In genomic region chr11:57474017-57474750, GRCh38 we compare ENCODE assay signal across 2 cellular contexts.
TF ChIP-seq lines count a peak whose summit lies in the region.

No MANE protein-coding gene starts in this region.

TF ChIP-seq in SK-N-SH, 30 proteins besides CTCF, POLR2A, EP300 and RAD21 (continued from another document):
- no peak for TF ChIP-seq FOXM1 (IDR thresholded peaks at IDR 0.05; ENCODE audit: low read depth)
- no peak for TF ChIP-seq FOXJ3 (CRISPR knock-in tag; IDR thresholded peaks at IDR 0.05)
- no peak for TF ChIP-seq ELF1 (IDR thresholded peaks at IDR 0.05)
- TF ChIP-seq REST (IDR thresholded peaks at IDR 0.05; ENCODE audit: low read depth, low read length), result no peak
- TF ChIP-seq USF2 (IDR thresholded peaks at IDR 0.05; ENCODE audit: borderline replicate concordance, low read depth, low read length), result no peak
- no peak for TF ChIP-seq TCF12 (IDR thresholded peaks at IDR 0.05)
- no peak for TF ChIP-seq PBX3 (IDR thresholded peaks at IDR 0.05)
- TF ChIP-seq EZH2phosphoT487 (IDR thresholded peaks at IDR 0.05; ENCODE audit: borderline replicate concordance, low read depth), result no peak
- TF ChIP-seq GATA2 (CRISPR knock-in tag; IDR thresholded peaks at IDR 0.05), result no peak
- no peak for TF ChIP-seq USF1 (IDR thresholded peaks at IDR 0.05; ENCODE audit: borderline replicate concordance, low read depth)
- TF ChIP-seq SMC3 (IDR thresholded peaks at IDR 0.05; ENCODE audit: low read depth, low read length), result no peak
- TF ChIP-seq JUND (IDR thresholded peaks at IDR 0.05), result no peak

TF ChIP-seq in SK-N-SH treated with all-trans-retinoic acid at 6 μM for 48 hours, 23 proteins besides CTCF, POLR2A, EP300 and RAD21 (continued from another document):
- TF ChIP-seq CSRNP3 (CRISPR knock-in tag; IDR thresholded peaks at IDR 0.05) (no peak), PPARA (CRISPR knock-in tag; IDR thresholded peaks at IDR 0.05; ENCODE audit: borderline replicate concordance) (no peak), ZFP3 (CRISPR knock-in tag; IDR thresholded peaks at IDR 0.05) (no peak), CSDC2 (CRISPR knock-in tag; IDR thresholded peaks at IDR 0.05) (no peak), SNAI2 (CRISPR knock-in tag; IDR thresholded peaks at IDR 0.05) (no peak), CREB5 (CRISPR knock-in tag; IDR thresholded peaks at IDR 0.05; ENCODE audit: low read depth) (no peak), ARNTL (CRISPR knock-in tag; IDR thresholded peaks at IDR 0.05; ENCODE audit: borderline replicate concordance, low read depth) (no peak), ESRRG (CRISPR knock-in tag; IDR thresholded peaks at IDR 0.05) (no peak)
